In the genomic region with DNA sequence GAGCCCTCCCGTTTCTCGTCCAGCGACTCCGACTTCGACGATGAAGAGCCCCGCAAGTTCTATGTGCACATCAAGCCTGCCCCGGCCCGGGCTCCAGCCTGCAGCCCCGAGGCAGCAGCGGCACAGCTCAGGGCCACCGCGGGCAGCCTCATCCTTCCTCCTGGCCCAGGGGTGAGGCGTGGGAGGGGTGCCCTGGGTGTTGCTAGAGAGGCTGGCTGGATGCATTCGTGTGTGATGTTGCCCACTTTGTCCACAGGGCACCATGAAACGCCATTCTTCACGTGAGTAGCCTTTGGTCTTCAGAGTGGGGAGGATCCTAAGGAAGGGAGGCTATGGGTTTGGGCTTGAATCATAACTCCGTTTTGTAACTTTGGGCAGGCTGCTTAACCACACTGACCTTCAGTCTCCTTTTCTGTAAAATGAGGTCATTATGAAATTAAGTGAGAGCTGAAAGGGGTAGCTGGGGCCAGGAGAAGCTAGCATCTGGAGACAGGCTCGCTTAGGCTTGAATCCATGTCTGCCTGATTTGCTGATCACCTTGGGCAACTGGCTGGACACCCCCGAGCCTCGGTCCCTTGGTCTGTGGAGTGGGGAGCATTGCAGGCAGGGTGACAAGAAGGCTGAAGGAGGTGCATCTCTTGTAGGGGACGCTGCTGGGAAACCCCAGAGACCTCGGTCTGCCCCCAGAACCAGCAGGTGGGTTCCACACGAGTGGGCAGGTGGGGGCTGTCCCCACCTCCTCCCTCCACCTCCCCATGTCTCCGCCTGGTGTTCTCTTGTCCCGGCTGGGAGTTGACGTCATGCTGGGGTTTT, we compare ENCODE assay signal across 9 cellular contexts. TPM values are rescaled to one million over a fixed set of nuclear protein-coding genes. Genes with fewer than 3 reads are reported as not detected.
DNase-seq lines count a peak whose midpoint lies in the region; ATAC-seq and TF ChIP-seq lines count a peak whose summit lies in the region.
"Had no signal": no experiment of that assay in that cellular context is flagged by ENCODE, and none has a peak within 500 bp of the region (broad histone marks: within the 10 kb centered on the region; RNA-seq: fewer than 3 reads in every experiment).

No MANE protein-coding gene starts in this region.

- peaks cover 21% of the 10 kb centered on the region for H3K27me3 Mint-ChIP-seq in chondrocyte (ENCODE audit: low read depth)

- CTCF ChIA-PET in GM10248 (lab: Yijun Ruan, JAX), result interaction anchor here (0.9 to 4.6 kb wide), 15 partner anchors 8 to 378 kb away, joined by 3 to 49 read pairs (median 5); partner anchors contain the start of gene FCHO1

- no peak overlapping the region for H3K4me3 Mint-ChIP-seq in chondrocyte (ENCODE audit: unreplicated experiment)

- ATAC-seq in GM19468 (IDR thresholded peaks at IDR 0.05; ENCODE audit: extremely low read depth, unreplicated experiment), result peak; percentile 44
- ATAC-seq in HG03175 (IDR thresholded peaks at IDR 0.05; ENCODE audit: unreplicated experiment), result peak; percentile 67

- no peak overlapping the region for H3K4me3 ChIP-seq in choroid plexus epithelial cell (ENCODE audit: low read depth, low read length)

- TF ChIP-seq CTCF in GM10248 (IDR thresholded peaks at IDR 0.05; ENCODE audit: control extremely low read depth, extremely low read depth, low read depth, missing control alignments) (no peak), choroid plexus epithelial cell (conservative IDR thresholded peaks at IDR 0.05; ENCODE audit: low read depth, low read length) (no peak), chondrocyte (IDR thresholded peaks at IDR 0.05) (no peak)

- POLR2A ChIA-PET in GM10248 (lab: Yijun Ruan, JAX), result interaction anchor here (0.6 to 1.2 kb wide), 2 partner anchors 13 to 25 kb away, joined by 3 read pairs; partner anchors contain the start of gene FCHO1

- DNase-seq in GM10248 (ENCODE audit: extremely low spot score), result peak; percentile 93
- DNase-seq in choroid plexus epithelial cell (ENCODE audit: low read depth), result peak; percentile 46
- no peak for DNase-seq in HT-29 (ENCODE audit: low spot score)
- no peak for DNase-seq in NCI-H1694 treated with DMSO at 0.1 percent for 48 hours (lab: John Stamatoyannopoulos, UW)
- DNase-seq in chondrocyte (ENCODE audit: low spot score), result no peak
- DNase-seq in SKM-1 treated with dmso at 0.1 percent for 144 hours (lab: John Stamatoyannopoulos, UW; ENCODE audit: unreplicated experiment), result no peak

- H3K36me3 Mint-ChIP-seq in chondrocyte (ENCODE audit: low read depth), result no peaks in the 10 kb centered on the region

- H3K27ac Mint-ChIP-seq in chondrocyte (ENCODE audit: unreplicated experiment), result no peak overlapping the region

- H3K4me1 Mint-ChIP-seq in chondrocyte (ENCODE audit: low read depth), result peaks cover 7% of the 10 kb centered on the region

- no peaks in the 10 kb centered on the region for H3K9me3 Mint-ChIP-seq in chondrocyte (ENCODE audit: low read depth)

RNA-seq across cellular contexts. Expression of gene B3GNT3, which starts 18.7 kb away (rescaled TPM):
- total RNA-seq in HT-29 (2014; rRNA removed; shearing (Covaris generic)), result 44.3 and 49.6 TPM in 2 replicates
- total RNA-seq in chondrocyte, result not detected in 3 replicates

RNA-seq across cellular contexts. Expression of gene FCHO1, which starts 24.9 kb away (rescaled TPM):
- total RNA-seq in HT-29 (2014; rRNA removed; shearing (Covaris generic)), result 0.42 and 1.2 TPM in 2 replicates
- 0.22 to 0.70 TPM (median 0.49 TPM) in 3 replicates for total RNA-seq in chondrocyte

RNA-seq across cellular contexts. Expression of gene INSL3, which starts 45.1 kb away (rescaled TPM):
- total RNA-seq in HT-29 (2014; rRNA removed; shearing (Covaris generic)), result not detected in 2 replicates
- total RNA-seq in chondrocyte, result not detected in 3 replicates
- total RNA-seq: urinary bladder had no signal

RNA-seq across cellular contexts. Expression of gene MAP1S, which starts 56.9 kb away (rescaled TPM):
- total RNA-seq in HT-29 (2014; rRNA removed; shearing (Covaris generic)), result 21.8 and 21.9 TPM in 2 replicates
- total RNA-seq in chondrocyte, result 34.7 to 64.4 TPM (median 61.3 TPM) in 3 replicates

Comparison
In these comparisons a context has a peak if more than half of its experiments do, and no peak if none do; other contexts are left out.
1. DNase-seq: peak in GM10248 (single experiment) and choroid plexus epithelial cell (single experiment); none in HT-29 (single experiment), NCI-H1694 treated with DMSO at 0.1 percent for 48 hours (single experiment), chondrocyte (single experiment) and SKM-1 treated with dmso at 0.1 percent for 144 hours (single experiment).
2. RNA of gene B3GNT3, which starts 18.7 kb away (total RNA-seq): 44.3 to 49.6 TPM in HT-29; not detected in chondrocyte; every median in the first group is over 10 times any median in the second.